Comparison of ENCODE assay signal across 8 cellular contexts in the genomic region with DNA sequence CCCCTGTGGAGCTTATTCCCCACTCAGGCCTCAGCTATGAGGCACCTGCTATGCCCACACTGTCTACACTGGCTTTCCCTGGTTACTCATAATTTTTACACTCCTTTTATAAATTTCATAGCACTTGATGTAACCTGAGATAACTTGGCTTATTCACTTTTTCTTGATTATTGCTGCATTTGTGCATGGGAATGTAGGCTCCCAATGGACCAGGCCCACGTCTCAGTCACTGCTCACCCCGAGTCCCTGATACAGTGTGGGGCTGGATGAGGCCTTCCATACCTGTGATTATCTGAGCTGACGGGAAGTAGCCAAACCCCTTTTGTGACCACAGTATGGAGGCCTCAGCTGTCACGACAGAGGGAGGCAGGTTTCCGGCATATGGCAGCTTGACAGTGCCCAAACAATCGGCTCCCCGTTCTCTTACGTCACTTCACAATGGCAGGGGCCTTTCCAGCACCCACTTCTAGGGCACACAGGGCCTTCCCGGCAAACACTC.
"Had no signal": no experiment of that assay in that cellular context is flagged by ENCODE, and none has a peak within 500 bp of the region (broad histone marks: within the 10 kb centered on the region; RNA-seq: fewer than 3 reads in every experiment).

No MANE protein-coding gene starts in this region.

- H3K4me3 ChIP-seq: GM12878 had no signal

- DNase-seq: GDM1, GF-D8 had no signal

- ATAC-seq: GM12878 had no signal

- FAIRE-seq: G401.6, GM12878, GM12891, GM12892, GM18507, GM19239 had no signal
